ENCODE assay signal across 24 cellular contexts in the genomic region with DNA sequence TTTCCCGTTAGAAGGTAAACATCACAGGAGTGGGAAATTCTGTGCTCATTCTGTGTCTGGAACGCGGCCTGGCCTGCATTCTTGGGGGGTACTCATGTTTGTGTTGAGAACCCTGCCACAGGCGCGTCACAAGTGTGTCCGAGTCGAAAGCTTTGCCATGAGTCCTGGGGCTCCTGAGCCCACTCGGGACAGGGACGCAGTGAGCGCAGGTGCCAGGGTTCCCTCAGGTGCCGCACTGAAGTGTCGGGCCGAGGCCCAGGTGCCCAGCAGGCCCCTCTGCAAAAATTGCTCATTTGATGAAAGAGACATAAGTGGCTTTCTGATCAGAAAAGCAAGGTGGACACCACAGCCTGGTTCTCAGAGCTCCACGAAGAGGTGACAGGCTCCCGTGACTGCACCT. TPM values are rescaled to one million over a fixed set of nuclear protein-coding genes. Genes with fewer than 3 reads are reported as not detected.
DNase-seq lines count a peak whose midpoint lies in the region; ATAC-seq and TF ChIP-seq lines count a peak whose summit lies in the region.
"Had no signal": no experiment of that assay in that cellular context is flagged by ENCODE, and none has a peak within 500 bp of the region (broad histone marks: within the 10 kb centered on the region; RNA-seq: fewer than 3 reads in every experiment).

No MANE protein-coding gene starts in this region.

- no peaks in the 10 kb centered on the region for H3K27me3 Mint-ChIP-seq in activated T-cell treated with anti-CD3 and anti-CD28 coated beads, Interleukin-2, amount 50 U/mL, for 72 hours (ENCODE audit: low read depth)
- no peaks in the 10 kb centered on the region for H3K27me3 Mint-ChIP-seq in activated T-cell treated with anti-CD3 and anti-CD28 coated beads, Interleukin-2, amount 50 U/mL, for 4 hours (ENCODE audit: low read depth)
- H3K27me3 Mint-ChIP-seq in effector memory CD8-positive, alpha-beta T cell = no peaks in the 10 kb centered on the region
- no peaks in the 10 kb centered on the region for H3K27me3 Mint-ChIP-seq in stimulated activated memory B cell treated with anti-CD40 and anti-IgM and Interleukin-4, amounts not matched to agents 10 μg/mL and 1 μg/mL and 100 μg/mL, for 72 hours

- H3K36me3 Mint-ChIP-seq in activated T-cell treated with anti-CD3 and anti-CD28 coated beads, Interleukin-2, amount 50 U/mL, for 72 hours (ENCODE audit: insufficient read depth in 2 of 2) = peaks cover 2 to 6% of the 10 kb centered on the region in 2 donors
- H3K36me3 Mint-ChIP-seq in activated T-cell treated with anti-CD3 and anti-CD28 coated beads, Interleukin-2, amount 50 U/mL, for 4 hours (ENCODE audit: insufficient read depth) = peaks cover 4% of the 10 kb centered on the region
- peaks cover 15% of the 10 kb centered on the region for H3K36me3 Mint-ChIP-seq in effector memory CD8-positive, alpha-beta T cell (ENCODE audit: insufficient read depth)
- peaks cover 31% of the 10 kb centered on the region for H3K36me3 Mint-ChIP-seq in stimulated activated memory B cell treated with anti-CD40 and anti-IgM and Interleukin-4, amounts not matched to agents 10 μg/mL and 1 μg/mL and 100 μg/mL, for 72 hours

- ATAC-seq in activated T-cell treated with anti-CD3 and anti-CD28 coated beads, Interleukin-2, amount 50 U/mL, for 72 hours (replicated peaks in 1 of 2) = no peak
- ATAC-seq in activated T-cell treated with anti-CD3 and anti-CD28 coated beads, Interleukin-2, amount 50 U/mL, for 4 hours = no peak
- no peak for ATAC-seq in effector memory CD8-positive, alpha-beta T cell (replicated peaks)
- ATAC-seq in stimulated activated memory B cell treated with anti-CD40 and anti-IgM and Interleukin-4, amounts not matched to agents 10 μg/mL and 1 μg/mL and 100 μg/mL, for 72 hours = no peak
- ATAC-seq in HG03457 (IDR thresholded peaks at IDR 0.05; ENCODE audit: unreplicated experiment) = no peak
- ATAC-seq in HG03196 (IDR thresholded peaks at IDR 0.05; ENCODE audit: unreplicated experiment) = no peak
- ATAC-seq: HepG2, Panc1 had no signal

- peaks cover 41% of the 10 kb centered on the region for H3K4me1 Mint-ChIP-seq in activated T-cell treated with anti-CD3 and anti-CD28 coated beads, Interleukin-2, amount 50 U/mL, for 72 hours (ENCODE audit: low read depth)
- peaks cover 38% of the 10 kb centered on the region for H3K4me1 Mint-ChIP-seq in activated T-cell treated with anti-CD3 and anti-CD28 coated beads, Interleukin-2, amount 50 U/mL, for 4 hours (ENCODE audit: low read depth)
- peaks cover 28 to 38% of the 10 kb centered on the region in 2 donors for H3K4me1 Mint-ChIP-seq in effector memory CD8-positive, alpha-beta T cell (ENCODE audit: low read depth in 2 of 2)
- H3K4me1 Mint-ChIP-seq in stimulated activated memory B cell treated with anti-CD40 and anti-IgM and Interleukin-4, amounts not matched to agents 10 μg/mL and 1 μg/mL and 100 μg/mL, for 72 hours = peaks cover 38% of the 10 kb centered on the region

- peak overlapping the region; percentile 67 to 81 for H3K4me3 Mint-ChIP-seq in activated T-cell treated with anti-CD3 and anti-CD28 coated beads, Interleukin-2, amount 50 U/mL, for 72 hours
- no peak overlapping the region for H3K4me3 Mint-ChIP-seq in activated T-cell treated with anti-CD3 and anti-CD28 coated beads, Interleukin-2, amount 50 U/mL, for 4 hours
- peak overlapping the region in 1 of 2 donors; percentile 78 for H3K4me3 Mint-ChIP-seq in effector memory CD8-positive, alpha-beta T cell
- no peak overlapping the region for H3K4me3 Mint-ChIP-seq in stimulated activated memory B cell treated with anti-CD40 and anti-IgM and Interleukin-4, amounts not matched to agents 10 μg/mL and 1 μg/mL and 100 μg/mL, for 72 hours
- H3K4me3 Mint-ChIP-seq: CD14-positive monocyte had no signal

- peaks cover 49% of the 10 kb centered on the region for H3K4me1 ChIP-seq in Loucy (ENCODE audit: insufficient read depth, low read length, poor library complexity, severe bottlenecking)

- H3F3A ChIP-seq in Loucy (ENCODE audit: low read depth) = no peaks in the 10 kb centered on the region

- peaks cover 2% of the 10 kb centered on the region for H4K20me1 ChIP-seq in Loucy (ENCODE audit: insufficient read depth, low read length, poor library complexity, severe bottlenecking)

- peaks cover 6% of the 10 kb centered on the region; the same call in 1 of the 2 replicates for H3K79me2 ChIP-seq in Loucy (ENCODE audit: insufficient read depth, low read length)

- no peak overlapping the region for H2AFZ ChIP-seq in Loucy (ENCODE audit: low read length)

- no peaks in the 10 kb centered on the region for H3K9me3 Mint-ChIP-seq in activated T-cell treated with anti-CD3 and anti-CD28 coated beads, Interleukin-2, amount 50 U/mL, for 72 hours
- H3K9me3 Mint-ChIP-seq in activated T-cell treated with anti-CD3 and anti-CD28 coated beads, Interleukin-2, amount 50 U/mL, for 4 hours = no peaks in the 10 kb centered on the region
- no peaks in the 10 kb centered on the region for H3K9me3 Mint-ChIP-seq in effector memory CD8-positive, alpha-beta T cell
- no peaks in the 10 kb centered on the region for H3K9me3 Mint-ChIP-seq in stimulated activated memory B cell treated with anti-CD40 and anti-IgM and Interleukin-4, amounts not matched to agents 10 μg/mL and 1 μg/mL and 100 μg/mL, for 72 hours

- no peak overlapping the region for H3K27ac Mint-ChIP-seq in activated T-cell treated with anti-CD3 and anti-CD28 coated beads, Interleukin-2, amount 50 U/mL, for 72 hours
- peak overlapping the region; percentile 64 to 89 for H3K27ac Mint-ChIP-seq in effector memory CD8-positive, alpha-beta T cell
- peak overlapping the region; percentile 62 for H3K27ac Mint-ChIP-seq in stimulated activated memory B cell treated with anti-CD40 and anti-IgM and Interleukin-4, amounts not matched to agents 10 μg/mL and 1 μg/mL and 100 μg/mL, for 72 hours

- no peaks in the 10 kb centered on the region for H3K27me3 ChIP-seq in Loucy (ENCODE audit: insufficient read depth, low read length, poor library complexity, severe bottlenecking)
- H3K27me3 ChIP-seq: SJSA1 had no signal

- H3K36me3 ChIP-seq in Loucy (ENCODE audit: insufficient read depth, low read length) = no peaks in the 10 kb centered on the region

- no peak for DNase-seq in activated T-cell treated with anti-CD3 and anti-CD28 coated beads, Interleukin-2, amount 50 U/mL, for 72 hours
- no peak for DNase-seq in activated T-cell treated with anti-CD3 and anti-CD28 coated beads, Interleukin-2, amount 50 U/mL, for 4 hours
- no peak for DNase-seq in effector memory CD8-positive, alpha-beta T cell
- no peak for DNase-seq in DMS153 treated with DMSO at 0.1 percent for 48 hours (lab: John Stamatoyannopoulos, UW; ENCODE audit: unreplicated experiment)
- DNase-seq: 8988T, AML-193, GF-D8, KG1, NCI-H1092 treated with DMSO at 0.1 percent for 48 hours, NCI-H1436 treated with DMSO at 0.1 percent for 48 hours, NCI-H2081, NCI-H2171, NCI-H345, NCI-H524, NCI-H774 had no signal

- no peak overlapping the region for H3K4me3 ChIP-seq in Loucy (ENCODE audit: low read length, poor library complexity, severe bottlenecking)
- H3K4me3 ChIP-seq: SJSA1 had no signal

- no peak for TF ChIP-seq CTCF in Loucy (conservative IDR thresholded peaks at IDR 0.05; ENCODE audit: low read length)

- H3K9ac ChIP-seq in Loucy (ENCODE audit: low read depth, low read length, poor library complexity, severe bottlenecking) = no peak overlapping the region

- peak overlapping the region; percentile 11 for H3K4me2 ChIP-seq in Loucy (ENCODE audit: low read depth, low read length, poor library complexity, severe bottlenecking)

- H3K9me2 ChIP-seq in Loucy (replicated peaks; ENCODE audit: low read depth, low read length) = no peaks in the 10 kb centered on the region

- no peaks in the 10 kb centered on the region for H3K9me3 ChIP-seq in Loucy (ENCODE audit: insufficient read depth, low read depth, low read length)

RNA-seq across cellular contexts. Expression of a gene that starts 4.7 kb away (rescaled TPM):
- 10 to 100 TPM; 24.0 to 25.8 TPM for total RNA-seq in activated T-cell treated with anti-CD3 and anti-CD28 coated beads, Interleukin-2, amount 50 U/mL, for 72 hours
- total RNA-seq in activated T-cell treated with anti-CD3 and anti-CD28 coated beads, Interleukin-2, amount 50 U/mL, for 4 hours = 10 to 100 TPM; 13.9 to 22.5 (median 18.7) TPM

RNA-seq across cellular contexts. Expression of a gene that starts 37.3 kb away (rescaled TPM):
- 10 to 100 TPM; 39.9 to 42.6 TPM for total RNA-seq in activated T-cell treated with anti-CD3 and anti-CD28 coated beads, Interleukin-2, amount 50 U/mL, for 72 hours
- total RNA-seq in activated T-cell treated with anti-CD3 and anti-CD28 coated beads, Interleukin-2, amount 50 U/mL, for 4 hours = 10 to 100 TPM; 49.2 to 53.5 (median 51.8) TPM

RNA-seq across cellular contexts. Expression of a gene that starts 37.4 kb away (rescaled TPM):
- total RNA-seq in activated T-cell treated with anti-CD3 and anti-CD28 coated beads, Interleukin-2, amount 50 U/mL, for 72 hours = under 1 TPM; 0.53 to 0.82 TPM
- total RNA-seq in activated T-cell treated with anti-CD3 and anti-CD28 coated beads, Interleukin-2, amount 50 U/mL, for 4 hours = under 1 TPM in 2 of 3 donors, not detected in 1; 0.23 to 0.33 TPM
- total RNA-seq: HT-29, SJSA1 had no signal

RNA-seq across cellular contexts. Expression of a gene that starts 52.6 kb away (rescaled TPM):
- total RNA-seq in activated T-cell treated with anti-CD3 and anti-CD28 coated beads, Interleukin-2, amount 50 U/mL, for 72 hours = 10 to 100 TPM; 64.6 to 97.5 TPM
- 100 to 1,000 TPM in 1 of 3 donors, 10 to 100 TPM in 2; 89.5 to 110 (median 94.9) TPM for total RNA-seq in activated T-cell treated with anti-CD3 and anti-CD28 coated beads, Interleukin-2, amount 50 U/mL, for 4 hours

Comparison
In these comparisons a context has a peak if more than half of its experiments do, and no peak if none do; other contexts are left out.
1. H3K4me3 Mint-ChIP-seq: peak in activated T-cell treated with anti-CD3 and anti-CD28 coated beads, Interleukin-2, amount 50 U/mL, for 72 hours (2 of 2); none in activated T-cell treated with anti-CD3 and anti-CD28 coated beads, Interleukin-2, amount 50 U/mL, for 4 hours (single experiment) and stimulated activated memory B cell treated with anti-CD40 and anti-IgM and Interleukin-4, amounts not matched to agents 10 μg/mL and 1 μg/mL and 100 μg/mL, for 72 hours (single experiment).